19 cellular contexts compared by ENCODE assay signal in genomic region chrX:129310000-129310399, GRCh38.
A peak's percentile ranks its signal among the peaks of the same experiment; 100 is the strongest.
DNase-seq lines count a peak whose midpoint lies in the region; ATAC-seq and TF ChIP-seq lines count a peak whose summit lies in the region.
"Had no signal": no experiment of that assay in that cellular context is flagged by ENCODE, and none has a peak within 500 bp of the region (broad histone marks: within the 10 kb centered on the region; RNA-seq: fewer than 3 reads in every experiment).

No MANE protein-coding gene starts in this region.

- H3K9me3 Mint-ChIP-seq in H9, result no peaks in the 10 kb centered on the region; a peak in 3 of 5 replicates
- peaks cover 18% of the 10 kb centered on the region for H3K9me3 Mint-ChIP-seq in endodermal cell
- H3K9me3 Mint-ChIP-seq: CD8-positive, alpha-beta T cell; HFFc6 had no signal

- H3K79me1 ChIP-seq in H9 (ENCODE audit: insufficient read depth, low read depth, low read length, poor library complexity, severe bottlenecking), result no peaks in the 10 kb centered on the region

- no peak overlapping the region for H3K18ac ChIP-seq in H9 (ENCODE audit: insufficient read length, low read depth, low read length)

- no peaks in the 10 kb centered on the region for H3K36me3 ChIP-seq in endodermal cell (ENCODE audit: control insufficient read depth, insufficient read depth, low read length)
- no peaks in the 10 kb centered on the region for H3K36me3 ChIP-seq in left ventricle myocardium inferior
- H3K36me3 ChIP-seq: BE2C had no signal

- no peak overlapping the region for H3K4me2 ChIP-seq in H9 (ENCODE audit: insufficient read depth, insufficient read length, low read length)
- H3K4me2 ChIP-seq: A549 had no signal

- no peak overlapping the region for H3K56ac ChIP-seq in H9 (ENCODE audit: insufficient read length, low read depth, low read length)

- no peak overlapping the region for H3T11ph ChIP-seq in H9 (ENCODE audit: low read length)

- H3K9me3 ChIP-seq in H9 (ENCODE audit: control insufficient read depth, low read depth, low read length) (no peaks in the 10 kb centered on the region), endodermal cell (ENCODE audit: control insufficient read depth, low read length) (peaks cover 16% of the 10 kb centered on the region), left ventricle myocardium inferior (replicated peaks) (no peaks in the 10 kb centered on the region)
- H3K9me3 ChIP-seq: A549, BE2C had no signal

- no peak overlapping the region for H2BK12ac ChIP-seq in H9 (ENCODE audit: insufficient read length, low read depth, low read length)

- no peaks in the 10 kb centered on the region for H3K79me2 ChIP-seq in H9 (ENCODE audit: insufficient read depth, low read length)

- H3K4me3 ChIP-seq in endodermal cell (ENCODE audit: low read length), result no peak overlapping the region
- H3K4me3 ChIP-seq in left ventricle myocardium inferior, result no peak overlapping the region
- H3K4me3 ChIP-seq: A549, GM23248, K562 had no signal

- H3K4me3 Mint-ChIP-seq in H9 (no peak overlapping the region), endodermal cell (no peak overlapping the region)
- H3K4me3 Mint-ChIP-seq: CD8-positive, alpha-beta T cell; HFFc6 had no signal

- H3K23me2 ChIP-seq in H9 (ENCODE audit: insufficient read length, low read depth, low read length, poor library complexity, severe bottlenecking), result no peaks in the 10 kb centered on the region

- no peak overlapping the region for H3K4ac ChIP-seq in H9 (ENCODE audit: low read depth, low read length)

- no CpG with 5 or more reads among the region's 2 CpGs for WGBS in H9 (ENCODE audit: extremely low coverage, insufficient read length, low lambda C conversion rate)
- WGBS in endodermal cell (ENCODE audit: insufficient coverage in 1 of 2, insufficient read length in 1 of 2), 2 experiments, result 0% methylated on average over 1 of the region's 2 CpGs; no CpG with 5 or more reads in 1 of the 2 experiments

- H3K36me3 Mint-ChIP-seq in H9 (ENCODE audit: insufficient read depth in 1 of 3, low read depth in 3 of 3), result peaks cover 0 to 8% (median 0%) of the 10 kb centered on the region in 3 experiments; a peak in 3 of 7 replicates
- peaks cover 13% of the 10 kb centered on the region for H3K36me3 Mint-ChIP-seq in endodermal cell (ENCODE audit: low read depth)
- H3K36me3 Mint-ChIP-seq: CD8-positive, alpha-beta T cell had no signal

- H3K4me1 ChIP-seq in H9 (ENCODE audit: insufficient read depth, low read length), result peaks cover 4% of the 10 kb centered on the region; the same call in 1 of the 2 replicates
- H3K4me1 ChIP-seq in endodermal cell (ENCODE audit: control insufficient read depth, insufficient read depth, low read length), result no peaks in the 10 kb centered on the region
- no peaks in the 10 kb centered on the region for H3K4me1 ChIP-seq in left ventricle myocardium inferior
- H3K4me1 ChIP-seq: A549, BE2C had no signal

- no peak overlapping the region for H3K23ac ChIP-seq in H9 (ENCODE audit: insufficient read length, low read depth, low read length)

- no peaks in the 10 kb centered on the region for H4K20me1 ChIP-seq in H9 (ENCODE audit: control insufficient read depth, insufficient read depth, insufficient read length)

- H3K27ac ChIP-seq in H9 (ENCODE audit: insufficient read length, low read depth, low read length), result no peak overlapping the region
- H3K27ac ChIP-seq in endodermal cell (ENCODE audit: low read depth, low read length), result no peak overlapping the region
- no peak overlapping the region for H3K27ac ChIP-seq in left ventricle myocardium inferior (replicated peaks)
- H3K27ac ChIP-seq: A549, C4-2B, GM23248 had no signal

- H2BK20ac ChIP-seq in H9 (ENCODE audit: low read depth, low read length, poor library complexity, severe bottlenecking), result no peak overlapping the region

- H2AFZ ChIP-seq in H9 (ENCODE audit: low read length), result no peak overlapping the region
- H2AFZ ChIP-seq: GM23248 had no signal

- H4K5ac ChIP-seq in H9 (ENCODE audit: insufficient read length, low read depth, low read length), result no peak overlapping the region

- H3K9ac ChIP-seq in H9 (ENCODE audit: extremely low read depth, insufficient read length, low read length), result no peak overlapping the region
- H3K9ac ChIP-seq in endodermal cell (ENCODE audit: extremely low read depth, low read length, poor library complexity, severe bottlenecking), result no peak overlapping the region
- H3K9ac ChIP-seq: GM23248 had no signal

- H4K8ac ChIP-seq in H9 (replicated peaks; ENCODE audit: insufficient read length, low read depth, low read length), result no peak overlapping the region

- intact Hi-C loops in left ventricle myocardium inferior (cut with micrococcal nuclease), result no loop called here

- H3K4me1 Mint-ChIP-seq in H9 (peaks cover 9% of the 10 kb centered on the region in 2 experiments), endodermal cell (peaks cover 12% of the 10 kb centered on the region)

- H3K14ac ChIP-seq in H9 (ENCODE audit: insufficient read depth, low read length), result no peak overlapping the region

- peak; percentile 25 for DNase-seq in H9
- peak; percentile 66 for DNase-seq in endodermal cell
- DNase-seq in iPS-NIHi7 (ENCODE audit: extremely low spot score), result peak; percentile 56
- DNase-seq in left ventricle myocardium inferior, result no peak
- DNase-seq: BE2C, COR-L47, DMS153, DMS79 treated with DMSO at 0.1 percent for 48 hours, EL, GDM1, GM23248, HCEC 1CT, HFFc6 had no signal

- H2BK5ac ChIP-seq in H9 (ENCODE audit: insufficient read length, low read length), result no peak overlapping the region

- H2AK5ac ChIP-seq in H9 (ENCODE audit: insufficient read length, low read length), result no peak overlapping the region

- H3K27me3 ChIP-seq in H9 (ENCODE audit: insufficient read depth, low read length), result peaks cover 2% of the 10 kb centered on the region; the same call in 1 of the 2 replicates
- H3K27me3 ChIP-seq in endodermal cell (ENCODE audit: control insufficient read depth, insufficient read depth, low read length, poor library complexity, severe bottlenecking), result peaks cover 27% of the 10 kb centered on the region
- H3K27me3 ChIP-seq in left ventricle myocardium inferior (ENCODE audit: low read depth), result no peaks in the 10 kb centered on the region
- H3K27me3 ChIP-seq: BE2C had no signal

- peaks cover 84% of the 10 kb centered on the region for H3K27me3 Mint-ChIP-seq in H9 (ENCODE audit: low read depth)
- peaks cover 91% of the 10 kb centered on the region for H3K27me3 Mint-ChIP-seq in endodermal cell (ENCODE audit: insufficient read depth)

- no peak for TF ChIP-seq CTCF in H9 (conservative IDR thresholded peaks at IDR 0.05)
- TF ChIP-seq CTCF in endodermal cell (conservative IDR thresholded peaks at IDR 0.05), result no peak
- no peak for TF ChIP-seq CTCF in left ventricle myocardium inferior (IDR thresholded peaks at IDR 0.05; ENCODE audit: borderline replicate concordance)

- H2BK15ac ChIP-seq in H9 (ENCODE audit: low read depth, low read length), result no peak overlapping the region

- H2BK120ac ChIP-seq in H9 (ENCODE audit: low read depth, low read length, poor library complexity, severe bottlenecking), result no peak overlapping the region

- no peak for ATAC-seq in GM21576 (IDR thresholded peaks at IDR 0.05; ENCODE audit: unreplicated experiment)
- ATAC-seq in GM18868 (IDR thresholded peaks at IDR 0.05; ENCODE audit: unreplicated experiment), result no peak
- ATAC-seq: A549; CD8-positive, alpha-beta T cell; K562 had no signal

- H3K27ac Mint-ChIP-seq in H9 (no peak overlapping the region), endodermal cell (no peak overlapping the region)
- H3K27ac Mint-ChIP-seq: CD8-positive, alpha-beta T cell; HFFc6 had no signal

- no peak overlapping the region for H4K91ac ChIP-seq in H9 (ENCODE audit: insufficient read length, low read depth, low read length)
